Comparison of ENCODE assay signal across 30 cellular contexts in genomic region chr4:121308828-121309227, GRCh38.
"Had no signal": no experiment of that assay in that cellular context is flagged by ENCODE, and none has a peak within 500 bp of the region (broad histone marks: within the 10 kb centered on the region; RNA-seq: fewer than 3 reads in every experiment).

No MANE protein-coding gene starts in this region.

- H3K27me3 ChIP-seq: brain microvascular endothelial cell, cardiac muscle cell had no signal

- H3K9me3 Mint-ChIP-seq: activated CD4-positive, alpha-beta T cell treated with anti-CD3 and anti-CD28 coated beads, Interleukin-2, amount 10 ng/mL, durations not matched to agents 24 days and 14 days; activated naive CD8-positive, alpha-beta T cell treated with anti-CD3 and anti-CD28 coated beads for 36 hours; activated T-cell treated with anti-CD3 and anti-CD28 coated beads, Interleukin-2, amount 50 U/mL, for 4 hours; activated T-helper 1 cell treated with anti-CD3 and anti-CD28 coated beads, Interleukin-12 subunit alpha, Interleukin-12 subunit beta, Interleukin-2, Interleukin-4 antibody, amounts not matched to agents 30 ng/mL and 10 ng/mL and 1 ng/mL, durations not matched to agents 14 hours and 24 hours and 36 hours; T-helper 1 cell treated with Interleukin-12 subunit alpha and Interleukin-12 subunit beta and Interleukin-4 antibody, amounts not matched to agents 30 μg/mL and 1 μg/mL, for 36 hours; T-helper 2 cell treated with Interferon-gamma antibody and Interleukin-4, amounts not matched to agents 5 μg/mL and 100 μg/mL, for 36 hours had no signal

- ATAC-seq: activated CD8-positive, alpha-beta T cell treated with anti-CD3 and anti-CD28 coated beads, Interleukin-2, amount 10 ng/mL, durations not matched to agents 7 days and 5 days; activated T-cell treated with anti-CD3 and anti-CD28 coated beads, Interleukin-2, amount 50 U/mL, for 4 hours had no signal

- H3K4me2 ChIP-seq: SK-N-SH had no signal

- H3K36me3 ChIP-seq: brain microvascular endothelial cell, cardiac muscle cell had no signal

- H3K36me3 Mint-ChIP-seq: activated naive CD8-positive, alpha-beta T cell treated with anti-CD3 and anti-CD28 coated beads for 36 hours had no signal

- DNase-seq: activated CD4-positive, alpha-beta T cell treated with anti-CD3 and anti-CD28 coated beads, Interleukin-2, amount 10 ng/mL, durations not matched to agents 24 days and 14 days; activated CD4-positive, alpha-beta T cell treated with anti-CD3 and anti-CD28 coated beads, Interleukin-2, amount 50 U/mL, for 4 hours; activated CD8-positive, alpha-beta memory T cell treated with anti-CD3 and anti-CD28 coated beads, Interleukin-2, amount 50 U/mL, for 4 hours; activated CD8-positive, alpha-beta T cell treated with anti-CD3 and anti-CD28 coated beads, Interleukin-2, amount 10 ng/mL, durations not matched to agents 7 days and 5 days; activated naive CD4-positive, alpha-beta T cell; activated naive CD4-positive, alpha-beta T cell treated with anti-CD3 and anti-CD28 coated beads, Interleukin-2, amount 50 U/mL, for 16 hours; activated naive CD8-positive, alpha-beta T cell treated with anti-CD3 and anti-CD28 coated beads for 36 hours; activated T-cell treated with anti-CD3 and anti-CD28 coated beads for 4 hours; activated T-cell treated with anti-CD3 and anti-CD28 coated beads, Interleukin-2, amount 50 U/mL, for 4 hours; amniotic stem cell; aorta; brain microvascular endothelial cell; NCI-H1092 treated with DMSO at 0.1 percent for 48 hours; NCI-H1417; NCI-H146; NCI-H187; NCI-H2029 treated with DMSO at 0.1 percent for 48 hours; NCI-H2107; NCI-H2171; NCI-H510A; NCI-H526; NCI-H748 treated with DMSO at 0.1 percent for 48 hours; NK-92 treated with Interleukin-12 subunit alpha and Interleukin-12 subunit beta, amount 100 ng/mL, for 24 hours; Right ventricle myocardium superior; SK-N-SH had no signal

- H3K4me3 Mint-ChIP-seq: activated CD4-positive, alpha-beta T cell treated with anti-CD3 and anti-CD28 coated beads, Interleukin-2, amount 10 ng/mL, durations not matched to agents 24 days and 14 days; activated CD8-positive, alpha-beta T cell treated with anti-CD3 and anti-CD28 coated beads, Interleukin-2, amount 10 ng/mL, durations not matched to agents 7 days and 5 days; activated naive CD8-positive, alpha-beta T cell treated with anti-CD3 and anti-CD28 coated beads for 36 hours; activated T-cell treated with anti-CD3 and anti-CD28 coated beads, Interleukin-2, amount 50 U/mL, for 4 hours; activated T-helper 1 cell treated with anti-CD3 and anti-CD28 coated beads, Interleukin-12 subunit alpha, Interleukin-12 subunit beta, Interleukin-2, Interleukin-4 antibody, amounts not matched to agents 30 ng/mL and 10 ng/mL and 1 ng/mL, durations not matched to agents 14 hours and 24 hours and 36 hours; T-helper 1 cell treated with Interleukin-12 subunit alpha and Interleukin-12 subunit beta and Interleukin-4 antibody, amounts not matched to agents 30 μg/mL and 1 μg/mL, for 36 hours; T-helper 2 cell treated with Interferon-gamma antibody and Interleukin-4, amounts not matched to agents 5 μg/mL and 100 μg/mL, for 36 hours had no signal

- H3K9me3 ChIP-seq: SK-N-SH had no signal

- H3K9ac ChIP-seq: KMS-11, SK-N-SH had no signal

- H3K27ac ChIP-seq: brain microvascular endothelial cell, cardiac muscle cell, KMS-11 had no signal

- H3K4me3 ChIP-seq: cardiac muscle cell had no signal

- H3K27ac Mint-ChIP-seq: activated CD4-positive, alpha-beta T cell treated with anti-CD3 and anti-CD28 coated beads, Interleukin-2, amount 10 ng/mL, durations not matched to agents 24 days and 14 days; activated CD8-positive, alpha-beta T cell treated with anti-CD3 and anti-CD28 coated beads, Interleukin-2, amount 10 ng/mL, durations not matched to agents 7 days and 5 days; activated naive CD8-positive, alpha-beta T cell treated with anti-CD3 and anti-CD28 coated beads for 36 hours; activated T-helper 1 cell treated with anti-CD3 and anti-CD28 coated beads, Interleukin-12 subunit alpha, Interleukin-12 subunit beta, Interleukin-2, Interleukin-4 antibody, amounts not matched to agents 30 ng/mL and 10 ng/mL and 1 ng/mL, durations not matched to agents 14 hours and 24 hours and 36 hours; T-helper 1 cell treated with Interleukin-12 subunit alpha and Interleukin-12 subunit beta and Interleukin-4 antibody, amounts not matched to agents 30 μg/mL and 1 μg/mL, for 36 hours; T-helper 2 cell treated with Interferon-gamma antibody and Interleukin-4, amounts not matched to agents 5 μg/mL and 100 μg/mL, for 36 hours had no signal
